In genomic region chr1:214447557-214447871, GRCh38 we compare ENCODE assay signal across 17 cellular contexts.
DNase-seq lines count a peak whose midpoint lies in the region; ATAC-seq, FAIRE-seq and TF ChIP-seq lines count a peak whose summit lies in the region.
"Had no signal": no experiment of that assay in that cellular context is flagged by ENCODE, and none has a peak within 500 bp of the region (broad histone marks: within the 10 kb centered on the region; RNA-seq: fewer than 3 reads in every experiment).

No MANE protein-coding gene starts in this region.

- H3K14ac ChIP-seq in H1 (ENCODE audit: insufficient read length), result no peak overlapping the region

- peak overlapping the region; percentile 40 for H3K4ac ChIP-seq in H1 (replicated peaks; ENCODE audit: insufficient read length, low read depth, low read length)

- peak overlapping the region; percentile 9; the same call in 1 of the 2 replicates for H2AFZ ChIP-seq in PC-3 (ENCODE audit: low read length)
- no peak overlapping the region for H2AFZ ChIP-seq in H1 (ENCODE audit: low read length)
- H2AFZ ChIP-seq in neural progenitor cell (replicated peaks), result no peak overlapping the region

- H2BK120ac ChIP-seq in H1 (replicated peaks; ENCODE audit: low read depth, low read length), result peak overlapping the region; percentile 26

- H3K4me1 Mint-ChIP-seq in neural progenitor cell, result peaks cover 22% of the 10 kb centered on the region

- H3K18ac ChIP-seq in H1 (ENCODE audit: extremely low read depth, low read length), result peak overlapping the region; percentile 33

- no peak overlapping the region for H4K91ac ChIP-seq in H1 (replicated peaks; ENCODE audit: insufficient read length, low read length)

- TF ChIP-seq POLR2A in H1 (IDR thresholded peaks at IDR 0.05; ENCODE audit: control extremely low read depth in 1 of 2, low read depth in 2 of 2, low read length in 2 of 2), result no peak

- H2BK15ac ChIP-seq in H1 (ENCODE audit: low read length), result no peak overlapping the region

- peak overlapping the region; percentile 35 for H3K56ac ChIP-seq in H1 (replicated peaks; ENCODE audit: insufficient read length, low read depth, low read length)

- H3K9ac ChIP-seq in PC-3 (ENCODE audit: low read length) (peak overlapping the region; percentile 52), H1 (replicated peaks in 1 of 4; ENCODE audit: extremely low read depth in 1 of 4, low read depth in 3 of 4, low read length in 3 of 4) (peak overlapping the region in 3 of 4 experiments; percentile 8 to 50 (median 9); a peak in 3 of 7 replicates), neural progenitor cell (no peak overlapping the region)

- H3K36me3 ChIP-seq in PC-3 (ENCODE audit: low read depth, low read length) (no peaks in the 10 kb centered on the region), H1 (ENCODE audit: control insufficient read depth in 2 of 4, insufficient read depth in 4 of 4, low read length in 3 of 4) (peaks cover 0 to 2% (median 0%) of the 10 kb centered on the region in 4 experiments; a peak in 1 of 8 replicates), neural progenitor cell (no peaks in the 10 kb centered on the region)
- H3K36me3 ChIP-seq: lower lobe of right lung had no signal

- H3K9me3 Mint-ChIP-seq in neural progenitor cell, result peaks cover 3% of the 10 kb centered on the region
- H3K9me3 Mint-ChIP-seq: CD8-positive, alpha-beta T cell; stimulated activated naive CD8-positive, alpha-beta T cell treated with anti-CD3 and anti-CD28 coated beads, Interleukin-15, amount 100 ng/mL, for 72 hours had no signal

- H4K20me1 ChIP-seq in PC-3 (ENCODE audit: low read length), result no peaks in the 10 kb centered on the region
- H4K20me1 ChIP-seq in H1 (replicated peaks in 1 of 2; ENCODE audit: control insufficient read depth in 1 of 2, insufficient read depth in 2 of 2, low read length in 2 of 2), result no peaks in the 10 kb centered on the region
- peaks cover 3% of the 10 kb centered on the region for H4K20me1 ChIP-seq in neural progenitor cell (ENCODE audit: low read depth)

- H3K9me2 ChIP-seq in PC-3 (replicated peaks; ENCODE audit: low read length), result no peaks in the 10 kb centered on the region

- peaks cover 50% of the 10 kb centered on the region for H3K79me2 ChIP-seq in PC-3 (ENCODE audit: low read length)
- peaks cover 0 to 23% of the 10 kb centered on the region in 2 experiments; a peak in 1 of 4 replicates for H3K79me2 ChIP-seq in H1 (ENCODE audit: control insufficient read depth in 1 of 2, insufficient read depth in 2 of 2, low read length in 2 of 2)
- peaks cover 6% of the 10 kb centered on the region for H3K79me2 ChIP-seq in neural progenitor cell (ENCODE audit: low read depth)

- peak overlapping the region; percentile 79; the same call in 1 of the 2 replicates for H2AK5ac ChIP-seq in H1 (ENCODE audit: low read depth, low read length)

- no peaks in the 10 kb centered on the region; the same call in 1 of the 2 replicates for H3K79me1 ChIP-seq in H1 (ENCODE audit: low read depth, low read length)

- H3K23me2 ChIP-seq in H1 (ENCODE audit: low read depth, low read length), result no peaks in the 10 kb centered on the region

- BruUV-seq in PC-3 (replicated peaks; lab: Mats Ljungman, UMichigan), result no TSS peak

- H2BK5ac ChIP-seq in H1 (ENCODE audit: low read depth, low read length), result peak overlapping the region; percentile 89

- peak overlapping the region; percentile 41; the same call in 1 of the 2 replicates for H2BK12ac ChIP-seq in H1 (ENCODE audit: low read depth, low read length)

- intact Hi-C loops in PC-3 (cut with micrococcal nuclease), result loop anchor here (1.0 to 5.0 kb wide), 7 partner anchors 20 to 140 kb away; no protein-coding TSS in a partner anchor

- no peak for TF ChIP-seq CTCF in PC-3 (conservative IDR thresholded peaks at IDR 0.05; ENCODE audit: low read depth, low read length)
- TF ChIP-seq CTCF in H1 (IDR thresholded peaks at IDR 0.05; ENCODE audit: control extremely low read depth in 1 of 3, insufficient read depth in 1 of 3, low read depth in 1 of 3, low read length in 3 of 3), result no peak
- TF ChIP-seq CTCF in neural progenitor cell (IDR thresholded peaks at IDR 0.05), result no peak

- H4K8ac ChIP-seq in H1 (ENCODE audit: extremely low read depth, insufficient read depth, low read length), result no peak overlapping the region

- peak overlapping the region; percentile 95 for H3K27ac ChIP-seq in PC-3 (ENCODE audit: low read length)
- H3K27ac ChIP-seq in H1 (ENCODE audit: low read depth, low read length), result peak overlapping the region; percentile 86
- H3K27ac ChIP-seq in neural progenitor cell, result peak overlapping the region; percentile 61
- H3K27ac ChIP-seq: HL-60, lower lobe of right lung had no signal

- no peak; the same call in 1 of the 2 replicates for ATAC-seq in PC-3
- no peak for ATAC-seq in GM19324 (IDR thresholded peaks at IDR 0.05; ENCODE audit: low FRiP score, unreplicated experiment)
- ATAC-seq: CD8-positive, alpha-beta T cell; stimulated activated naive CD8-positive, alpha-beta T cell treated with anti-CD3 and anti-CD28 coated beads, Interleukin-15, amount 100 ng/mL, for 72 hours had no signal

- H3K4me2 ChIP-seq in PC-3 (ENCODE audit: low read length), result peak overlapping the region; percentile 79
- H3K4me2 ChIP-seq in H1 (ENCODE audit: insufficient read depth in 1 of 2, low read depth in 2 of 2, low read length in 2 of 2), result peak overlapping the region; percentile 55 to 67
- peak overlapping the region; percentile 66 for H3K4me2 ChIP-seq in neural progenitor cell

- H3K27me3 Mint-ChIP-seq in neural progenitor cell (ENCODE audit: insufficient read depth, low read depth), result no peaks in the 10 kb centered on the region

- H3F3A ChIP-seq in PC-3 (ENCODE audit: low read length, unreplicated experiment) (peaks cover 19% of the 10 kb centered on the region), neural progenitor cell (ENCODE audit: low read depth) (peaks cover 13% of the 10 kb centered on the region)

- 25% methylated on average over 2 of the region's 2 CpGs; no CpG with 5 or more reads in 1 of the 2 experiments for WGBS in H1 (ENCODE audit: extremely low coverage in 1 of 2, insufficient coverage in 1 of 2, insufficient read length in 1 of 2, insufficient replicate concordance in 2 of 2, low coverage in 1 of 2, low lambda C conversion rate in 2 of 2, missing lambda C conversion rate in 1 of 2), 2 experiments

- no peak for FAIRE-seq in H1 (lab: Jason Lieb, UNC)

- no peak overlapping the region for H3K23ac ChIP-seq in H1 (ENCODE audit: insufficient read length)

- H3K27me3 ChIP-seq in PC-3 (ENCODE audit: low read length) (no peaks in the 10 kb centered on the region), H1 (replicated peaks in 1 of 4; ENCODE audit: control insufficient read depth in 3 of 4, extremely low read depth in 1 of 4, insufficient read depth in 3 of 4, low read length in 3 of 4) (no peaks in the 10 kb centered on the region), neural progenitor cell (no peaks in the 10 kb centered on the region)

- no peak for TF ChIP-seq EP300 in H1 (IDR thresholded peaks at IDR 0.05; ENCODE audit: borderline replicate concordance in 1 of 2, low read depth in 2 of 2, low read length in 2 of 2)

- peaks cover 12% of the 10 kb centered on the region for H3K36me3 Mint-ChIP-seq in neural progenitor cell
- H3K36me3 Mint-ChIP-seq: CD8-positive, alpha-beta T cell had no signal

- H3K27ac Mint-ChIP-seq in neural progenitor cell, result no peak overlapping the region
- H3K27ac Mint-ChIP-seq: CD8-positive, alpha-beta T cell had no signal

- POLR2A ChIA-PET in PC-3 (lab: Charles Lee; ENCODE audit: unreplicated experiment) (interaction anchor here (0.6 to 0.7 kb wide), 2 partner anchors 102 to 386 kb away, joined by 3 to 5 read pairs; no protein-coding TSS in a partner anchor), H1 (lab: Charles Lee; ENCODE audit: partially characterized antibody) (interaction anchor here (0.6 to 6.2 kb wide), 5 partner anchors 11 to 105 kb away, joined by 3 to 30 read pairs (median 4); partner anchors contain the start of gene PTPN14)

- no peak for TF ChIP-seq RAD21 in H1 (IDR thresholded peaks at IDR 0.05 in 1 of 2, conservative IDR thresholded peaks at IDR 0.05 in 1 of 2; ENCODE audit: low read depth in 2 of 2, low read length in 2 of 2)

- DNase-seq in ELR (ENCODE audit: low read depth) (peak; percentile 61), PC-3 (peak; percentile 20), H1 (ENCODE audit: low read depth in 1 of 2, low spot score in 2 of 2) (no peak), neural progenitor cell (ENCODE audit: low spot score) (no peak), NCI-H748 (lab: John Stamatoyannopoulos, UW; ENCODE audit: unreplicated experiment) (no peak), SHP77 treated with DMSO at 0.1 percent for 48 hours (lab: John Stamatoyannopoulos, UW) (no peak), iPS-NIHi7 (ENCODE audit: extremely low spot score) (no peak)
- DNase-seq: activated effector memory CD4-positive, alpha-beta T cell treated with Interleukin-2 at 50 U/mL for 16 hours; CD8-positive, alpha-beta T cell; lower lobe of right lung; MV-4-11; NCI-H510A; SHP77; stimulated activated CD4-positive, alpha-beta T cell treated with anti-CD3 and anti-CD28 coated beads, Interleukin-4, amount 100 ng/mL, for 1 hour; stimulated activated naive CD8-positive, alpha-beta T cell treated with anti-CD3 and anti-CD28 coated beads, Interleukin-15, amount 100 ng/mL, for 72 hours had no signal

- 0 out of 2 replicates have a peak overlapping the region, but pooled peaks have one; percentile 48 for H2BK20ac ChIP-seq in H1 (ENCODE audit: low read length)

- H3K9me3 ChIP-seq in PC-3 (ENCODE audit: low read length) (no peaks in the 10 kb centered on the region), H1 (ENCODE audit: insufficient read depth in 2 of 2, low read depth in 1 of 2, low read length in 1 of 2) (no peaks in the 10 kb centered on the region), neural progenitor cell (ENCODE audit: low read depth) (no peaks in the 10 kb centered on the region)
- H3K9me3 ChIP-seq: lower lobe of right lung had no signal

- peak overlapping the region; percentile 44 for H4K5ac ChIP-seq in H1 (ENCODE audit: insufficient read length, low read depth, low read length)

- H3K4me3 Mint-ChIP-seq in neural progenitor cell, result no peak overlapping the region
- H3K4me3 Mint-ChIP-seq: CD8-positive, alpha-beta T cell; stimulated activated naive CD8-positive, alpha-beta T cell treated with anti-CD3 and anti-CD28 coated beads, Interleukin-15, amount 100 ng/mL, for 72 hours had no signal

- CTCF ChIA-PET in PC-3 (lab: Charles Lee), result no interaction called here
- CTCF ChIA-PET in H1 (lab: Charles Lee; ENCODE audit: partially characterized antibody), result interaction anchor here (0.8 to 1.0 kb wide), 3 partner anchors 22 to 115 kb away, joined by 3 to 4 read pairs (median 3); no protein-coding TSS in a partner anchor

- H3K4me1 ChIP-seq in PC-3 (ENCODE audit: insufficient read depth, low read length) (peaks cover 49% of the 10 kb centered on the region), H1 (replicated peaks in 1 of 4; ENCODE audit: control insufficient read depth in 3 of 4, insufficient read depth in 4 of 4, low read length in 3 of 4) (peaks cover 1 to 24% (median 12%) of the 10 kb centered on the region in 4 experiments; a peak in 6 of 7 replicates), neural progenitor cell (peaks cover 16% of the 10 kb centered on the region)
- H3K4me1 ChIP-seq: lower lobe of right lung had no signal

- H3K4me3 ChIP-seq in PC-3 (ENCODE audit: low read length) (peak overlapping the region; percentile 59), H1 (ENCODE audit: extremely low read depth in 1 of 4, insufficient read depth in 2 of 4, low read depth in 3 of 4, low read length in 4 of 4) (peak overlapping the region in 1 of 4 experiments; percentile 29; a peak in 1 of 8 replicates), neural progenitor cell (peak overlapping the region; percentile 1)
- H3K4me3 ChIP-seq: lower lobe of right lung had no signal

Comparison
In these comparisons a context has a peak if more than half of its experiments do, and no peak if none do; other contexts are left out.
1. DNase-seq: peak in ELR (single experiment) and PC-3 (single experiment); none in H1 (0 of 2), neural progenitor cell (single experiment), NCI-H748 (single experiment), SHP77 treated with DMSO at 0.1 percent for 48 hours (single experiment) and iPS-NIHi7 (single experiment).
2. Peak in every context shown above with its lines, with median percentiles within 50 percentile points of each other: H3K27ac ChIP-seq and H3K4me2 ChIP-seq.